8 cellular contexts compared by ENCODE assay signal in the genomic region with DNA sequence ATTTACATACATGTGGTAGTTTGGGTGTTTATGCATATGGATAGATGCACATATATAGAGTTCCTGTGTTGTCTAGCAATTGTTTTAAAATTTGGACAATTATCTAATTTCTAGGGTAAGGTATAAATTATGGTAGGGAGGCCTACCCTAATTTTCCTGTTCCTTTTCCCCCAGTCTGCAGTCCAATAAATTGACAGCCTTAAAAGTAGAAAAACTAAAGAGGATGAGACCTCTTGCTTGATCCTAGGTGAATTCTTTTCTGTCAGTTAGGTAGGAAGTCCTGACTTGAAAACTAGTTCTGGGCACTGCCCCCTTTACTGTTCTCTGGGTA. TPM values are rescaled to one million over a fixed set of nuclear protein-coding genes. Genes with fewer than 3 reads are reported as not detected.
A peak's percentile ranks its signal among the peaks of the same experiment; 100 is the strongest.
DNase-seq lines count a peak whose midpoint lies in the region; ATAC-seq and TF ChIP-seq lines count a peak whose summit lies in the region.
"Had no signal": no experiment of that assay in that cellular context is flagged by ENCODE, and none has a peak within 500 bp of the region (broad histone marks: within the 10 kb centered on the region; RNA-seq: fewer than 3 reads in every experiment).

No MANE protein-coding gene starts in this region.

- peaks cover 3 to 15% of the 10 kb centered on the region in 2 experiments; a peak in 2 of 3 replicates for H3K36me3 ChIP-seq in HEK293 (ENCODE audit: control insufficient read depth in 2 of 2, insufficient read depth in 1 of 2, low read length in 2 of 2)
- H3K36me3 ChIP-seq in hepatocyte (replicated peaks; ENCODE audit: insufficient read depth, low read depth), result no peaks in the 10 kb centered on the region

- H3K4me1 ChIP-seq in HEK293 (ENCODE audit: control insufficient read depth, insufficient read depth, low read length) (peaks cover 19% of the 10 kb centered on the region), hepatocyte (ENCODE audit: insufficient read depth) (peaks cover 34% of the 10 kb centered on the region)

- H3K4me3 Mint-ChIP-seq in T-helper 2 cell treated with Interferon-gamma antibody and Interleukin-4, amounts not matched to agents 5 μg/mL and 100 μg/mL, for 36 hours, result peak overlapping the region; percentile 91
- peak overlapping the region; percentile 92 for H3K4me3 Mint-ChIP-seq in stimulated activated memory B cell treated with anti-CD40 and anti-IgM and Interleukin-4, amounts not matched to agents 10 μg/mL and 1 μg/mL and 100 μg/mL, for 72 hours

- H3K27ac ChIP-seq in HEK293 (ENCODE audit: extremely low read depth, low read depth, low read length) (peak overlapping the region; percentile 99), hepatocyte (peak overlapping the region; percentile 99)

- H3K9me2 ChIP-seq in hepatocyte (replicated peaks; ENCODE audit: insufficient read depth), result no peaks in the 10 kb centered on the region

- H3K9me3 ChIP-seq in HEK293 (ENCODE audit: control insufficient read depth, insufficient read depth, low read depth, low read length), result no peaks in the 10 kb centered on the region
- H3K9me3 ChIP-seq in hepatocyte (ENCODE audit: low read depth), result no peaks in the 10 kb centered on the region

- H3K27me3 ChIP-seq in hepatocyte, result no peaks in the 10 kb centered on the region

- DNase-seq in T-helper 2 cell treated with Interferon-gamma antibody and Interleukin-4, amounts not matched to agents 5 μg/mL and 100 μg/mL, for 36 hours (ENCODE audit: low spot score), result no peak
- DNase-seq in hepatocyte (ENCODE audit: low spot score), result no peak
- no peak for DNase-seq in DMS114 treated with DMSO at 0.1 percent for 48 hours (lab: John Stamatoyannopoulos, UW; ENCODE audit: unreplicated experiment)
- DNase-seq: SHP77 treated with DMSO at 0.1 percent for 48 hours had no signal

- peaks cover 29% of the 10 kb centered on the region for H3K79me2 ChIP-seq in hepatocyte

- no peak overlapping the region for H3K4me3 ChIP-seq in HEK293 (ENCODE audit: low read depth, low read length)
- H3K4me3 ChIP-seq in hepatocyte, result no peak overlapping the region

- peak overlapping the region; percentile 98 for H3K27ac Mint-ChIP-seq in T-helper 2 cell treated with Interferon-gamma antibody and Interleukin-4, amounts not matched to agents 5 μg/mL and 100 μg/mL, for 36 hours
- H3K27ac Mint-ChIP-seq in stimulated activated memory B cell treated with anti-CD40 and anti-IgM and Interleukin-4, amounts not matched to agents 10 μg/mL and 1 μg/mL and 100 μg/mL, for 72 hours, result peak overlapping the region; percentile 100

- CTCF ChIA-PET in HEK293 (lab: Yijun Ruan, JAX), result interaction anchor here (0.9 to 1.7 kb wide), 4 partner anchors 10 to 357 kb away, joined by 3 to 11 read pairs (median 3); no protein-coding TSS in a partner anchor

- H3K4me2 ChIP-seq in hepatocyte, result peak overlapping the region; percentile 94

- no peak for ATAC-seq in stimulated activated memory B cell treated with anti-CD40 and anti-IgM and Interleukin-4, amounts not matched to agents 10 μg/mL and 1 μg/mL and 100 μg/mL, for 72 hours
- ATAC-seq in GM21526 (IDR thresholded peaks at IDR 0.05; ENCODE audit: low FRiP score, unreplicated experiment) (no peak), HG02642 (IDR thresholded peaks at IDR 0.05; ENCODE audit: poor library complexity, unreplicated experiment) (no peak)

- POLR2A ChIA-PET in HEK293 (lab: Yijun Ruan, JAX), result interaction anchor here (1.2 to 4.7 kb wide), 2 partner anchors 11 to 104 kb away, joined by 3 to 55 read pairs; partner anchors contain the start of gene CREBL2

- TF ChIP-seq CTCF in HEK293 (tag by site-specific recombination; IDR thresholded peaks at IDR 0.05) (no peak), hepatocyte (IDR thresholded peaks at IDR 0.05; ENCODE audit: poor library complexity) (no peak)

- peak overlapping the region; percentile 82 for H2AFZ ChIP-seq in hepatocyte

- peaks cover 47% of the 10 kb centered on the region for H3K4me1 Mint-ChIP-seq in T-helper 2 cell treated with Interferon-gamma antibody and Interleukin-4, amounts not matched to agents 5 μg/mL and 100 μg/mL, for 36 hours (ENCODE audit: low read depth)
- peaks cover 54% of the 10 kb centered on the region for H3K4me1 Mint-ChIP-seq in stimulated activated memory B cell treated with anti-CD40 and anti-IgM and Interleukin-4, amounts not matched to agents 10 μg/mL and 1 μg/mL and 100 μg/mL, for 72 hours

- no peaks in the 10 kb centered on the region for H3K9me3 Mint-ChIP-seq in T-helper 2 cell treated with Interferon-gamma antibody and Interleukin-4, amounts not matched to agents 5 μg/mL and 100 μg/mL, for 36 hours
- H3K9me3 Mint-ChIP-seq in stimulated activated memory B cell treated with anti-CD40 and anti-IgM and Interleukin-4, amounts not matched to agents 10 μg/mL and 1 μg/mL and 100 μg/mL, for 72 hours, result no peaks in the 10 kb centered on the region

- no peaks in the 10 kb centered on the region for H3K27me3 Mint-ChIP-seq in T-helper 2 cell treated with Interferon-gamma antibody and Interleukin-4, amounts not matched to agents 5 μg/mL and 100 μg/mL, for 36 hours (ENCODE audit: low read depth)
- no peaks in the 10 kb centered on the region for H3K27me3 Mint-ChIP-seq in stimulated activated memory B cell treated with anti-CD40 and anti-IgM and Interleukin-4, amounts not matched to agents 10 μg/mL and 1 μg/mL and 100 μg/mL, for 72 hours

- peaks cover 22% of the 10 kb centered on the region for H4K20me1 ChIP-seq in hepatocyte (ENCODE audit: insufficient read depth, poor library complexity, severe bottlenecking)

- peaks cover 32% of the 10 kb centered on the region for H3K36me3 Mint-ChIP-seq in T-helper 2 cell treated with Interferon-gamma antibody and Interleukin-4, amounts not matched to agents 5 μg/mL and 100 μg/mL, for 36 hours (ENCODE audit: low read depth)
- peaks cover 26% of the 10 kb centered on the region for H3K36me3 Mint-ChIP-seq in stimulated activated memory B cell treated with anti-CD40 and anti-IgM and Interleukin-4, amounts not matched to agents 10 μg/mL and 1 μg/mL and 100 μg/mL, for 72 hours

TF ChIP-seq in HEK293, 187 proteins besides CTCF, POLR2A, EP300 and RAD21:
- 0 out of 2 replicates have a peak, but pooled peaks have one; percentile 7 for TF ChIP-seq ZNF10 (tag by site-specific recombination; IDR thresholded peaks at IDR 0.05)
- TF ChIP-seq KLF10 (tag by site-specific recombination; IDR thresholded peaks at IDR 0.05), result no peak

RNA-seq across cellular contexts. Expression of gene CDKN1B, which starts 2.1 kb away (rescaled TPM):
- total RNA-seq in hepatocyte, result 44.8 and 46.0 TPM in 2 replicates
- polyA plus RNA-seq in hepatocyte, result 4.2 and 7.0 TPM in 2 replicates

RNA-seq across cellular contexts. Expression of gene GPR19, which starts 19.1 kb away (rescaled TPM):
- 0.16 and 0.50 TPM in 2 replicates for total RNA-seq in hepatocyte
- polyA plus RNA-seq in hepatocyte, result 0.44 and 0.74 TPM in 2 replicates
